14 cellular contexts compared by ENCODE assay signal in genomic region chr1:212487774-212488435, GRCh38. TPM values are rescaled to one million over a fixed set of nuclear protein-coding genes. Genes with fewer than 3 reads are reported as not detected.
DNase-seq lines count a peak whose midpoint lies in the region; ATAC-seq and TF ChIP-seq lines count a peak whose summit lies in the region.
"Had no signal": no experiment of that assay in that cellular context is flagged by ENCODE, and none has a peak within 500 bp of the region (broad histone marks: within the 10 kb centered on the region; RNA-seq: fewer than 3 reads in every experiment).

No MANE protein-coding gene starts in this region.

- no peak overlapping the region for H3K23ac ChIP-seq in trophoblast cell (ENCODE audit: low read length)

- H2AK5ac ChIP-seq in trophoblast cell (ENCODE audit: low read length) = peak overlapping the region; percentile 50

- no peak overlapping the region for H2AFZ ChIP-seq in trophoblast cell (ENCODE audit: insufficient read depth, low read length, poor library complexity)

- no peaks in the 10 kb centered on the region for H3K27me3 Mint-ChIP-seq in stimulated activated naive CD8-positive, alpha-beta T cell treated with anti-CD3 and anti-CD28 coated beads, Interleukin-15, Interleukin-2, amounts not matched to agents 100 ng/mL and 50 ng/mL, for 24 hours
- H3K27me3 Mint-ChIP-seq in central memory CD8-positive, alpha-beta T cell = peaks cover 11% of the 10 kb centered on the region
- H3K27me3 Mint-ChIP-seq in HFFc6 (ENCODE audit: insufficient read depth) = peaks cover 28% of the 10 kb centered on the region

- peak overlapping the region; percentile 59 for H2BK120ac ChIP-seq in trophoblast cell (ENCODE audit: insufficient read depth, low read length, poor library complexity)

- DNase-seq in stimulated activated naive CD8-positive, alpha-beta T cell treated with anti-CD3 and anti-CD28 coated beads, Interleukin-15, Interleukin-2, amounts not matched to agents 100 U/mL and 50 U/mL, for 24 hours = no peak
- DNase-seq in central memory CD8-positive, alpha-beta T cell (ENCODE audit: low spot score in 2 of 2) = no peak
- peak in 1 of 2 donors; percentile 35 for DNase-seq in trophoblast cell
- DNase-seq in HFFc6 = no peak
- DNase-seq in left ventricle myocardium superior = no peak
- no peak for DNase-seq in AG08396 (ENCODE audit: low spot score)
- DNase-seq in NCI-H2081 (lab: John Stamatoyannopoulos, UW) = no peak
- DNase-seq: effector memory CD4-positive, alpha-beta T cell; nephron progenitor cell had no signal

- no peak for ATAC-seq in stimulated activated naive CD8-positive, alpha-beta T cell treated with anti-CD3 and anti-CD28 coated beads, Interleukin-15, Interleukin-2, amounts not matched to agents 100 U/mL and 50 U/mL, for 24 hours
- no peak for ATAC-seq in central memory CD8-positive, alpha-beta T cell (replicated peaks; ENCODE audit: extremely low read depth, poor library complexity, severe bottlenecking)
- ATAC-seq in left ventricle myocardium superior = no peak

- H3K4me3 Mint-ChIP-seq in stimulated activated naive CD8-positive, alpha-beta T cell treated with anti-CD3 and anti-CD28 coated beads, Interleukin-15, Interleukin-2, amounts not matched to agents 100 ng/mL and 50 ng/mL, for 24 hours = no peak overlapping the region
- H3K4me3 Mint-ChIP-seq in central memory CD8-positive, alpha-beta T cell = no peak overlapping the region
- H3K4me3 Mint-ChIP-seq in HFFc6 = no peak overlapping the region
- H3K4me3 Mint-ChIP-seq: nephron progenitor cell had no signal

- H3K4me3 ChIP-seq in trophoblast cell (ENCODE audit: low read depth, low read length) = no peak overlapping the region
- H3K4me3 ChIP-seq: gastrocnemius medialis, right lobe of liver, SK-N-MC had no signal

- no peak overlapping the region for H4K12ac ChIP-seq in trophoblast cell (ENCODE audit: low read depth, low read length)

- H3K27ac ChIP-seq in trophoblast cell (ENCODE audit: low read depth, low read length) = peak overlapping the region; percentile 66
- H3K27ac ChIP-seq: HL-60, SK-N-MC had no signal

- no peaks in the 10 kb centered on the region for H3K36me3 ChIP-seq in trophoblast cell (ENCODE audit: control insufficient read depth in 1 of 2, insufficient read depth in 2 of 2, low read length in 2 of 2)
- H3K36me3 ChIP-seq: gastrocnemius medialis, right lobe of liver had no signal

- H3K4me1 Mint-ChIP-seq in stimulated activated naive CD8-positive, alpha-beta T cell treated with anti-CD3 and anti-CD28 coated beads, Interleukin-15, Interleukin-2, amounts not matched to agents 100 ng/mL and 50 ng/mL, for 24 hours (ENCODE audit: low read depth) = peaks cover 4% of the 10 kb centered on the region
- H3K4me1 Mint-ChIP-seq in central memory CD8-positive, alpha-beta T cell = peaks cover 5% of the 10 kb centered on the region
- peaks cover 30% of the 10 kb centered on the region for H3K4me1 Mint-ChIP-seq in HFFc6 (ENCODE audit: low read depth)

- H3K4me2 ChIP-seq in trophoblast cell (ENCODE audit: low read length) = no peak overlapping the region

- H2BK5ac ChIP-seq in trophoblast cell (ENCODE audit: low read depth, low read length, poor library complexity) = peak overlapping the region; percentile 15

- H3K79me1 ChIP-seq in trophoblast cell (ENCODE audit: low read length) = peaks cover 30% of the 10 kb centered on the region

- peaks cover 32 to 42% of the 10 kb centered on the region in 2 experiments for H3K4me1 ChIP-seq in trophoblast cell (ENCODE audit: control insufficient read depth in 1 of 2, insufficient read depth in 2 of 2, low read length in 2 of 2)
- H3K4me1 ChIP-seq: gastrocnemius medialis had no signal

- H3K14ac ChIP-seq in trophoblast cell (ENCODE audit: low read length) = no peak overlapping the region

- peak overlapping the region; percentile 60 for H3K27ac Mint-ChIP-seq in stimulated activated naive CD8-positive, alpha-beta T cell treated with anti-CD3 and anti-CD28 coated beads, Interleukin-15, Interleukin-2, amounts not matched to agents 100 ng/mL and 50 ng/mL, for 24 hours
- peak overlapping the region; percentile 69 for H3K27ac Mint-ChIP-seq in central memory CD8-positive, alpha-beta T cell (ENCODE audit: low read depth)
- no peak overlapping the region for H3K27ac Mint-ChIP-seq in HFFc6
- H3K27ac Mint-ChIP-seq: nephron progenitor cell had no signal

- no peak overlapping the region for H4K8ac ChIP-seq in trophoblast cell (ENCODE audit: low read depth, low read length)

- H4K91ac ChIP-seq in trophoblast cell (ENCODE audit: low read depth, low read length) = peak overlapping the region; percentile 13

- no peaks in the 10 kb centered on the region for H3K79me2 ChIP-seq in trophoblast cell (ENCODE audit: control insufficient read depth, insufficient read depth, low read length, poor library complexity)

- no peak overlapping the region for H3K9ac ChIP-seq in trophoblast cell (ENCODE audit: low read length)

- H3K36me3 Mint-ChIP-seq in stimulated activated naive CD8-positive, alpha-beta T cell treated with anti-CD3 and anti-CD28 coated beads, Interleukin-15, Interleukin-2, amounts not matched to agents 100 ng/mL and 50 ng/mL, for 24 hours (ENCODE audit: low read depth) = no peaks in the 10 kb centered on the region
- H3K36me3 Mint-ChIP-seq in central memory CD8-positive, alpha-beta T cell (ENCODE audit: insufficient read depth) = peaks cover 1% of the 10 kb centered on the region
- H3K36me3 Mint-ChIP-seq in HFFc6 (ENCODE audit: low read depth) = no peaks in the 10 kb centered on the region

- intact Hi-C loops in left ventricle myocardium superior (cut with micrococcal nuclease) = no loop called here

- no peak for TF ChIP-seq CTCF in HFFc6 (IDR thresholded peaks at IDR 0.05)

- no CpG with 5 or more reads among the region's 7 CpGs for WGBS in trophoblast cell (ENCODE audit: extremely low coverage, insufficient coverage, insufficient read length)

- no peak overlapping the region for H3K18ac ChIP-seq in trophoblast cell (ENCODE audit: low read length)

- no peaks in the 10 kb centered on the region for H3K9me3 Mint-ChIP-seq in stimulated activated naive CD8-positive, alpha-beta T cell treated with anti-CD3 and anti-CD28 coated beads, Interleukin-15, Interleukin-2, amounts not matched to agents 100 ng/mL and 50 ng/mL, for 24 hours
- no peaks in the 10 kb centered on the region for H3K9me3 Mint-ChIP-seq in central memory CD8-positive, alpha-beta T cell
- H3K9me3 Mint-ChIP-seq in HFFc6 = no peaks in the 10 kb centered on the region
- H3K9me3 Mint-ChIP-seq: nephron progenitor cell had no signal

- no peak overlapping the region for H3K4ac ChIP-seq in trophoblast cell (ENCODE audit: low read depth, low read length)

- no peaks in the 10 kb centered on the region for H3K27me3 ChIP-seq in trophoblast cell (ENCODE audit: insufficient read depth, low read length)
- H3K27me3 ChIP-seq: gastrocnemius medialis, right lobe of liver had no signal

- H2BK12ac ChIP-seq in trophoblast cell (ENCODE audit: low read length) = peak overlapping the region; percentile 80

- no peaks in the 10 kb centered on the region for H3K9me3 ChIP-seq in trophoblast cell (ENCODE audit: insufficient read depth, low read depth, low read length)
- H3K9me3 ChIP-seq: gastrocnemius medialis, right lobe of liver had no signal

RNA-seq across cellular contexts. Expression of gene NENF, which starts 55.2 kb away (rescaled TPM):
- 18.4 and 19.1 TPM in 2 replicates for polyA plus RNA-seq in trophoblast cell (2013)
- 10 to 100 TPM; 43.7 to 47.7 (median 46.3) TPM for total RNA-seq in HFFc6 (2021; fragmentation: NEBNext Ultra II Directional; extraction: Animal tissue kit (Norgen Biotek cat#: 25700))
- total RNA-seq in left ventricle myocardium superior = 114 TPM
